ENCODE assay signal across 14 cellular contexts in the genomic region with DNA sequence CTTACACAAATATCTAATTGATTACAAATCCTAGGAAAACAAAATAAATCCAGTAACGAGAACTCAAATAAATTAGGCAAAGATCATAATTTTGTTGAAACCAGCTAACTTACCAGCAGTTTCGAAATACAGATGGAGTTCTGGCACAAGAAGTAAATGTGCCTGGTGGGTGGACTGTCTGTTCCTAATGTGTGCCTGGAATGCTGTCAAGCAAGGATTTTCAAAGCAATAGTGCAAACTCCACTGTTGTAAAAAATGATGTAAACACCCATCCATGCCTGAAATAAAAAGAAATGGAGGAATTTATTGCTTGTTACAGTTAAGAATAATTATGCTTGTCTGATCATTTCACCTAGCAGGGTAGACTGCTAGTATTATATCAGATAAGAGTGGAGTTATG.
DNase-seq lines count a peak whose midpoint lies in the region; ATAC-seq and TF ChIP-seq lines count a peak whose summit lies in the region.
"Had no signal": no experiment of that assay in that cellular context is flagged by ENCODE, and none has a peak within 500 bp of the region (broad histone marks: within the 10 kb centered on the region; RNA-seq: fewer than 3 reads in every experiment).

No MANE protein-coding gene starts in this region.

- peak overlapping the region; percentile 34 for H3K4me2 ChIP-seq in hepatocyte
- H3K4me2 ChIP-seq: A549 had no signal

- no peaks in the 10 kb centered on the region for H3K9me3 ChIP-seq in body of pancreas
- no peaks in the 10 kb centered on the region for H3K9me3 ChIP-seq in hepatocyte (ENCODE audit: low read depth)
- no peaks in the 10 kb centered on the region for H3K9me3 ChIP-seq in transverse colon
- H3K9me3 ChIP-seq: A549, HAP-1 had no signal

- ATAC-seq in body of pancreas (peak; percentile 66), HG03196 (IDR thresholded peaks at IDR 0.05; ENCODE audit: unreplicated experiment) (no peak)
- ATAC-seq: A549; CD8-positive, alpha-beta T cell had no signal

- H3K27ac ChIP-seq in body of pancreas = peak overlapping the region in 2 of 4 donors; percentile 3 to 18
- H3K27ac ChIP-seq in hepatocyte = peak overlapping the region; percentile 24
- no peak overlapping the region for H3K27ac ChIP-seq in transverse colon
- H3K27ac ChIP-seq: A549, HL-60 had no signal

- H3K4me1 ChIP-seq in body of pancreas = no peaks in the 10 kb centered on the region
- H3K4me1 ChIP-seq in hepatocyte (ENCODE audit: insufficient read depth) = peaks cover 16% of the 10 kb centered on the region
- peaks cover 0 to 6% (median 0%) of the 10 kb centered on the region in 4 donors for H3K4me1 ChIP-seq in transverse colon
- H3K4me1 ChIP-seq: A549, HAP-1 had no signal

- no peaks in the 10 kb centered on the region for H3K79me2 ChIP-seq in hepatocyte

- H3K36me3 ChIP-seq in body of pancreas (replicated peaks in 1 of 2; ENCODE audit: insufficient read depth in 1 of 2, low read depth in 2 of 2) = no peaks in the 10 kb centered on the region
- no peaks in the 10 kb centered on the region for H3K36me3 ChIP-seq in hepatocyte (replicated peaks; ENCODE audit: insufficient read depth, low read depth)
- H3K36me3 ChIP-seq in transverse colon = no peaks in the 10 kb centered on the region
- H3K36me3 ChIP-seq: HAP-1 had no signal

- no peaks in the 10 kb centered on the region for H3K9me2 ChIP-seq in hepatocyte (replicated peaks; ENCODE audit: insufficient read depth)

- no peaks in the 10 kb centered on the region for H4K20me1 ChIP-seq in hepatocyte (ENCODE audit: insufficient read depth, poor library complexity, severe bottlenecking)

- TF ChIP-seq EP300 in transverse colon (IDR thresholded peaks at IDR 0.05; ENCODE audit: low read depth) = no peak

- TF ChIP-seq CTCF in body of pancreas (IDR thresholded peaks at IDR 0.05) (no peak), hepatocyte (IDR thresholded peaks at IDR 0.05; ENCODE audit: poor library complexity) (no peak), transverse colon (IDR thresholded peaks at IDR 0.05) (no peak), GM10266 (IDR thresholded peaks at IDR 0.05; ENCODE audit: control insufficient read depth, insufficient read depth, low read depth, missing control alignments) (no peak)

- in situ Hi-C loops in transverse colon (cut with MboI; ENCODE audit: low pct_ligation_motif_present in 1 of 4, low pct_unique_long_range_greater_than_20kb in 1 of 4, low sequenced_read_pairs in 3 of 4) = no loop called here

- DNase-seq in body of pancreas = no peak
- peak; percentile 13 for DNase-seq in hepatocyte (ENCODE audit: low spot score)
- peak; percentile 40 for DNase-seq in middle frontal gyrus (ENCODE audit: extremely low spot score, low spot score)
- DNase-seq in transverse colon = peak; percentile 12
- DNase-seq in GM10266 (ENCODE audit: extremely low spot score) = no peak
- no peak for DNase-seq in NCI-H510A treated with DMSO at 0.1 percent for 48 hours (lab: John Stamatoyannopoulos, UW)
- DNase-seq: CD8-positive, alpha-beta T cell; COR-L47; DND-41; GDM1 had no signal

- H3K4me3 ChIP-seq in body of pancreas = no peak overlapping the region
- H3K4me3 ChIP-seq in hepatocyte = no peak overlapping the region
- no peak overlapping the region for H3K4me3 ChIP-seq in transverse colon
- H3K4me3 ChIP-seq: A549, HAP-1 had no signal

- TF ChIP-seq POLR2A in body of pancreas (IDR thresholded peaks at IDR 0.05) (no peak), transverse colon (IDR thresholded peaks at IDR 0.05) (no peak)

- no peak overlapping the region for H2AFZ ChIP-seq in hepatocyte

- intact Hi-C loops in body of pancreas (cut with DNase I) = no loop called here
- intact Hi-C loops in transverse colon (cut with DNase I; ENCODE audit: low total_unique reads) = no loop called here

- H3K27me3 ChIP-seq in body of pancreas (no peaks in the 10 kb centered on the region), hepatocyte (no peaks in the 10 kb centered on the region), transverse colon (no peaks in the 10 kb centered on the region)

- 44 to 48% methylated on average over 2 of the region's 2 CpGs for WGBS in body of pancreas, 2 donors
- WGBS in hepatocyte (ENCODE audit: low lambda C conversion rate, missing lambda C conversion rate) = 69% methylated on average over 2 of the region's 2 CpGs
- 20 to 36% methylated on average over 2 of the region's 2 CpGs for WGBS in transverse colon (ENCODE audit: low coverage in 1 of 2), 2 donors

Comparison
In these comparisons a context has a peak if more than half of its experiments do, and no peak if none do; other contexts are left out.
1. DNase-seq: peak in hepatocyte (single experiment), middle frontal gyrus (single experiment) and transverse colon (single experiment); none in body of pancreas (0 of 4), GM10266 (single experiment) and NCI-H510A treated with DMSO at 0.1 percent for 48 hours (single experiment).